ENCODE assay signal across 1 cellular context in genomic region chr2:111659361-111660281, GRCh38.
TF ChIP-seq lines count a peak whose summit lies in the region.

No MANE protein-coding gene starts in this region.

TF ChIP-seq in GM12878, 131 proteins besides CTCF, POLR2A, EP300 and RAD21 (continued from another document):
- TF ChIP-seq ZBTB40 (IDR thresholded peaks at IDR 0.05; ENCODE audit: borderline replicate concordance) (no peak), REST (IDR thresholded peaks at IDR 0.05; ENCODE audit: low read depth, low read length) (no peak), FOS (IDR thresholded peaks at IDR 0.05; ENCODE audit: borderline replicate concordance, extremely low read depth, insufficient read length) (no peak), IRF4 (IDR thresholded peaks at IDR 0.05; ENCODE audit: low read depth, low read length) (no peak), NBN (IDR thresholded peaks at IDR 0.05) (no peak), TCF7 (IDR thresholded peaks at IDR 0.05; ENCODE audit: borderline replicate concordance) (no peak)
